Comparison of ENCODE assay signal across 9 cellular contexts in the genomic region with DNA sequence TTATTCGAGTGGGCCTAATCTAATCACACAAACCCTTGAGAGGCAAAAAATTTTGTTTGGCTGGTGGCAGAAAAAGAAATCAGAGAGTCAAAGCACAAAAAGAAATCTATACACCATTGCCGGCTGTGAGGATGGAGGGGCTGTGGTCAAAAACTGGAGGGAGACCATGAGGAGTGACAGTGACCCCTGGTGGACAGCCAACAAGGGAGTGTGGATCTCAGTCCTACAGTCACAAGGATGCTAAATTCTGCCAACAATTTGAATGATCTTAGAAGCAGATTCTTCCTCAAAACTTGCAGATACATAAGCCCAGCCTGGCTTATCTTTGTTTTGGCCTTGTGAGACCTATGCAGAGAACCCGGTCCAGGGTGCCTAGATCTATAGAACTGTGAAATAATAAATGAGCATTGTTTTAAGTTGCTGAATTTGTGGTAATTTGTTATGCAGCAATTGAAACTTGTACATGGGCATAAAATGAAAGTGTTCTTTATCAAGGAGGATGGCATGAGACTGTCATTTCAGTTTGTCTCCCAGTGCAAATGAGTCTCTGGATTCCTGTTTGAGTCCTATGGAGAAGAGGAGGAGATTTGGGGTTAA.
DNase-seq lines count a peak whose midpoint lies in the region; ATAC-seq, FAIRE-seq and TF ChIP-seq lines count a peak whose summit lies in the region.
"Had no signal": no experiment of that assay in that cellular context is flagged by ENCODE, and none has a peak within 500 bp of the region (broad histone marks: within the 10 kb centered on the region; RNA-seq: fewer than 3 reads in every experiment).

No MANE protein-coding gene starts in this region.

- no peak overlapping the region for H3K4me3 Mint-ChIP-seq in astrocyte (ENCODE audit: unreplicated experiment)
- no peak overlapping the region for H3K4me3 Mint-ChIP-seq in naive thymus-derived CD8-positive, alpha-beta T cell

- H3K4me2 ChIP-seq in PC-9, result no peak overlapping the region
- no peak overlapping the region for H3K4me2 ChIP-seq in astrocyte (ENCODE audit: low read length)

- CTCF ChIA-PET in BJ (lab: Yijun Ruan, JAX), result interaction anchor here (0.6 kb wide), 1 partner anchor 337 kb away, joined by 4 read pairs; no protein-coding TSS in a partner anchor
- CTCF ChIA-PET in PC-9 (lab: Charles Lee), result interaction anchor here (0.6 kb wide), 1 partner anchor 103 kb away, joined by 3 read pairs; no protein-coding TSS in a partner anchor

- H3K27me3 ChIP-seq in BJ (ENCODE audit: control insufficient read depth, insufficient read depth, low read length) (no peaks in the 10 kb centered on the region), PC-9 (ENCODE audit: insufficient read depth, low read depth) (no peaks in the 10 kb centered on the region), astrocyte (ENCODE audit: insufficient read depth, low read length) (no peaks in the 10 kb centered on the region), tibial artery (no peaks in the 10 kb centered on the region)

- H3K27me3 Mint-ChIP-seq in astrocyte (ENCODE audit: low read depth, unreplicated experiment), result no peaks in the 10 kb centered on the region
- H3K27me3 Mint-ChIP-seq in naive thymus-derived CD8-positive, alpha-beta T cell, result peaks cover 0 to 21% (median 2%) of the 10 kb centered on the region in 5 donors

- intact Hi-C loops in PC-9 (cut with micrococcal nuclease; ENCODE audit: unreplicated experiment), result loop anchor here (5.0 kb wide), 1 partner anchor 991 kb away; no protein-coding TSS in a partner anchor
- intact Hi-C loops in tibial artery (cut with DNase I; ENCODE audit: low total_unique reads), result no loop called here

- no peak overlapping the region for H2AFZ ChIP-seq in PC-9
- H2AFZ ChIP-seq in astrocyte (ENCODE audit: low read depth, low read length), result no peak overlapping the region

- H3K36me3 ChIP-seq in BJ (ENCODE audit: control insufficient read depth, insufficient read depth, low read length) (no peaks in the 10 kb centered on the region), PC-9 (ENCODE audit: low read depth) (no peaks in the 10 kb centered on the region), astrocyte (ENCODE audit: insufficient read depth, low read length) (no peaks in the 10 kb centered on the region), tibial artery (no peaks in the 10 kb centered on the region)

- no peaks in the 10 kb centered on the region for H3F3A ChIP-seq in PC-9 (ENCODE audit: insufficient read depth, low read depth)

- no peaks in the 10 kb centered on the region for H3K9me2 ChIP-seq in PC-9 (ENCODE audit: insufficient read depth)

- DNase-seq in BJ (ENCODE audit: low read depth) (no peak), PC-9 (peak in 1 of 2 experiments; percentile 10), astrocyte (ENCODE audit: low read depth) (no peak), tibial artery (no peak)
- DNase-seq in naive thymus-derived CD8-positive, alpha-beta T cell, result peak in 6 of 10 donors; percentile 12 to 60 (median 24)

- no peaks in the 10 kb centered on the region for H4K20me1 ChIP-seq in PC-9 (ENCODE audit: insufficient read depth)
- no peaks in the 10 kb centered on the region for H4K20me1 ChIP-seq in astrocyte (ENCODE audit: insufficient read depth, low read length)

- no peaks in the 10 kb centered on the region for H3K79me2 ChIP-seq in PC-9 (ENCODE audit: low read depth)
- no peaks in the 10 kb centered on the region for H3K79me2 ChIP-seq in astrocyte (ENCODE audit: insufficient read depth, low read length)

- H3K27ac ChIP-seq in PC-9 (no peak overlapping the region), astrocyte (ENCODE audit: low read depth, low read length) (no peak overlapping the region), tibial artery (no peak overlapping the region)

- FAIRE-seq in astrocyte (lab: Jason Lieb, UNC), result no peak
- FAIRE-seq: islet of Langerhans had no signal

- H3K36me3 Mint-ChIP-seq in astrocyte (ENCODE audit: low read depth, unreplicated experiment), result no peaks in the 10 kb centered on the region
- H3K36me3 Mint-ChIP-seq in naive thymus-derived CD8-positive, alpha-beta T cell, result no peaks in the 10 kb centered on the region

- no peaks in the 10 kb centered on the region for H3K9me3 Mint-ChIP-seq in astrocyte (ENCODE audit: unreplicated experiment)
- no peaks in the 10 kb centered on the region for H3K9me3 Mint-ChIP-seq in naive thymus-derived CD8-positive, alpha-beta T cell

- no peak overlapping the region for H3K9ac ChIP-seq in astrocyte (ENCODE audit: low read length)

- peaks cover 5% of the 10 kb centered on the region for H3K4me1 Mint-ChIP-seq in astrocyte (ENCODE audit: low read depth, unreplicated experiment)
- H3K4me1 Mint-ChIP-seq in naive thymus-derived CD8-positive, alpha-beta T cell, result no peaks in the 10 kb centered on the region

- H3K4me3 ChIP-seq in BJ (ENCODE audit: low read depth, low read length), result no peak overlapping the region
- H3K4me3 ChIP-seq in PC-9, result no peak overlapping the region
- H3K4me3 ChIP-seq in astrocyte (ENCODE audit: insufficient read depth, low read depth, low read length), result no peak overlapping the region
- no peak overlapping the region for H3K4me3 ChIP-seq in tibial artery

- ATAC-seq in GM18517 (IDR thresholded peaks at IDR 0.05; ENCODE audit: unreplicated experiment) (peak; percentile 83), HG03159 (IDR thresholded peaks at IDR 0.05; ENCODE audit: unreplicated experiment) (peak; percentile 85)
- no peak for ATAC-seq in naive thymus-derived CD8-positive, alpha-beta T cell
- ATAC-seq in activated CD4-positive, CD25-positive, alpha-beta regulatory T cell treated with anti-CD3 and anti-CD28 coated beads, Interleukin-2, amount 50 U/mL, for 24 hours, result no peak

- no peak overlapping the region for H3K27ac Mint-ChIP-seq in astrocyte (ENCODE audit: unreplicated experiment)
- no peak overlapping the region for H3K27ac Mint-ChIP-seq in naive thymus-derived CD8-positive, alpha-beta T cell

- BruUV-seq in PC-9 (replicated peaks; lab: Mats Ljungman, UMichigan), result no TSS peak

- POLR2A ChIA-PET in BJ (lab: Charles Lee) (no interaction called here), PC-9 (lab: Charles Lee; ENCODE audit: unreplicated experiment) (no interaction called here)
- POLR2A ChIA-PET in naive thymus-derived CD8-positive, alpha-beta T cell (lab: Charles Lee), result no interaction called here

- no peaks in the 10 kb centered on the region for H3K9me3 ChIP-seq in PC-9 (ENCODE audit: insufficient read depth, low read depth)
- no peaks in the 10 kb centered on the region for H3K9me3 ChIP-seq in astrocyte (ENCODE audit: insufficient read depth, low read depth, low read length)
- H3K9me3 ChIP-seq in tibial artery, result no peaks in the 10 kb centered on the region

- no peaks in the 10 kb centered on the region; the same call in 1 of the 2 replicates for H3K4me1 ChIP-seq in PC-9 (replicated peaks; ENCODE audit: insufficient read depth)
- H3K4me1 ChIP-seq in astrocyte (ENCODE audit: insufficient read depth, low read length), result no peaks in the 10 kb centered on the region
- no peaks in the 10 kb centered on the region for H3K4me1 ChIP-seq in tibial artery

- TF ChIP-seq CTCF in BJ (IDR thresholded peaks at IDR 0.05; ENCODE audit: insufficient read depth, low read depth, low read length) (peak; percentile 53), PC-9 (conservative IDR thresholded peaks at IDR 0.05) (peak; percentile 72), astrocyte (IDR thresholded peaks at IDR 0.05; ENCODE audit: insufficient read depth, low read depth, low read length) (peak; percentile 39), tibial artery (IDR thresholded peaks at IDR 0.05) (no peak)

Comparison
In these comparisons a context has a peak if more than half of its experiments do, and no peak if none do; other contexts are left out.
1. DNase-seq: peak in naive thymus-derived CD8-positive, alpha-beta T cell (6 of 10); none in BJ (single experiment), astrocyte (single experiment) and tibial artery (0 of 2).
2. CTCF ChIP-seq: peak in BJ (single experiment), PC-9 (single experiment) and astrocyte (single experiment); none in tibial artery (0 of 2).
3. ATAC-seq: peak in GM18517 (single experiment) and HG03159 (single experiment); none in naive thymus-derived CD8-positive, alpha-beta T cell (0 of 2) and activated CD4-positive, CD25-positive, alpha-beta regulatory T cell treated with anti-CD3 and anti-CD28 coated beads, Interleukin-2, amount 50 U/mL, for 24 hours (0 of 2).